Comparison of ENCODE assay signal across 27 cellular contexts in the genomic region with DNA sequence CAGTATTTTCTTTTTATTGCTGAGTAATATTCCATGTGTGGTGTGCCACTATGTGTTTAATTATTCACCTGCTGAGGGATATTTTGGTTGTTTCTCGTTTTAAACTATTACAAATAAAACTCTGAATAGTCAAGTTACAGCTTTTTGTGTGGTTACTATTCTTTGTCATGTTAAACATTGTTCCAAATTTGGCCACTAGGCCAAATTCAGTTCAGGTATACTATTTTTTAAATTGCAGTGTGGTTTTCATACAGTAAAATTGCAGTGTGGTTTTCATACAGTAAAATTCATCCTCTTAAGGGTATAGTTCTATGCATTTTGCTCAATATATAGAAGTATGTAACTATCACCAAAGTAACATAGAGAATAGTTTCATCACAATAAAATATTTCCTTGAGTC.
DNase-seq lines count a peak whose midpoint lies in the region; TF ChIP-seq lines count a peak whose summit lies in the region.
"Had no signal": no experiment of that assay in that cellular context is flagged by ENCODE, and none has a peak within 500 bp of the region (broad histone marks: within the 10 kb centered on the region; RNA-seq: fewer than 3 reads in every experiment).

No MANE protein-coding gene starts in this region.

- H4K20me1 ChIP-seq in MM.1S (ENCODE audit: insufficient read depth, low read length), result no peaks in the 10 kb centered on the region
- H4K20me1 ChIP-seq in neural progenitor cell (ENCODE audit: low read depth), result no peaks in the 10 kb centered on the region
- no peaks in the 10 kb centered on the region for H4K20me1 ChIP-seq in Karpas-422 (ENCODE audit: insufficient read depth, low read depth, low read length)
- H4K20me1 ChIP-seq: BLaER1 treated with 17β-estradiol and CSF1 and Interleukin-3, amounts not matched to agents 10 nM and 100 nM had no signal

- H3K4me2 ChIP-seq in MM.1S (ENCODE audit: low read depth, low read length) (no peak overlapping the region), neural progenitor cell (no peak overlapping the region), Karpas-422 (ENCODE audit: low read depth, low read length, poor library complexity, severe bottlenecking) (no peak overlapping the region)
- H3K4me2 ChIP-seq: BLaER1 treated with 17β-estradiol and CSF1 and Interleukin-3, amounts not matched to agents 10 nM and 100 nM had no signal

- H3K27ac ChIP-seq in C4-2B (no peak overlapping the region), MM.1S (ENCODE audit: low read length) (no peak overlapping the region), endodermal cell (ENCODE audit: low read depth, low read length) (no peak overlapping the region), neural progenitor cell (no peak overlapping the region), Karpas-422 (ENCODE audit: low read length) (no peak overlapping the region)
- H3K27ac ChIP-seq: BLaER1 treated with 17β-estradiol and CSF1 and Interleukin-3, amounts not matched to agents 10 nM and 100 nM; Peyer's patch had no signal

- H2AFZ ChIP-seq in MM.1S (ENCODE audit: low read length) (no peak overlapping the region), neural progenitor cell (replicated peaks) (no peak overlapping the region), Karpas-422 (ENCODE audit: low read length) (no peak overlapping the region)

- DNase-seq in MM.1S (no peak), endodermal cell (no peak), neural progenitor cell (ENCODE audit: low spot score) (no peak), Karpas-422 (no peak), anterior cingulate cortex (lab: John Stamatoyannopoulos, UW) (no peak), islet precursor cell (no peak), GOT3 (lab: John Stamatoyannopoulos, UW) (no peak)
- DNase-seq: CD4-positive, alpha-beta memory T cell; COR-L47; EL; GDM1; H7; KBM-7; MG63; NCI-H1048; NCI-H1417; NCI-H1694 treated with DMSO at 0.1 percent for 48 hours; NCI-H2081; NCI-H2171; NCI-H226; NCI-H510A; NCI-H69; OCI-M1; Peyer's patch; SHP77 treated with DMSO at 0.1 percent for 48 hours had no signal

- H3K27me3 ChIP-seq in MM.1S (replicated peaks; ENCODE audit: insufficient read depth, low read length) (no peaks in the 10 kb centered on the region), endodermal cell (ENCODE audit: control insufficient read depth, insufficient read depth, low read length, poor library complexity, severe bottlenecking) (no peaks in the 10 kb centered on the region), neural progenitor cell (no peaks in the 10 kb centered on the region), Karpas-422 (ENCODE audit: low read length) (no peaks in the 10 kb centered on the region)
- H3K27me3 ChIP-seq: BLaER1 treated with 17β-estradiol and CSF1 and Interleukin-3, amounts not matched to agents 10 nM and 100 nM; MG63; Peyer's patch had no signal

- H3K27me3 Mint-ChIP-seq in endodermal cell (ENCODE audit: insufficient read depth) (no peaks in the 10 kb centered on the region), neural progenitor cell (ENCODE audit: insufficient read depth, low read depth) (no peaks in the 10 kb centered on the region)

- H3K4me3 Mint-ChIP-seq in endodermal cell, result no peak overlapping the region
- no peak overlapping the region for H3K4me3 Mint-ChIP-seq in neural progenitor cell
- H3K4me3 Mint-ChIP-seq: CD4-positive, alpha-beta memory T cell had no signal

- TF ChIP-seq CTCF in C4-2B (conservative IDR thresholded peaks at IDR 0.05), result peak; percentile 1; the same call in 1 of the 2 replicates
- 0 out of 2 replicates have a peak, but pooled peaks have one; percentile 7 for TF ChIP-seq CTCF in MM.1S (IDR thresholded peaks at IDR 0.05; ENCODE audit: low read length)
- TF ChIP-seq CTCF in endodermal cell (conservative IDR thresholded peaks at IDR 0.05), result peak; percentile 45
- TF ChIP-seq CTCF in neural progenitor cell (IDR thresholded peaks at IDR 0.05), result peak; percentile 15

- H3K36me3 Mint-ChIP-seq in endodermal cell (ENCODE audit: low read depth), result peaks cover 3% of the 10 kb centered on the region
- H3K36me3 Mint-ChIP-seq in neural progenitor cell, result no peaks in the 10 kb centered on the region
- H3K36me3 Mint-ChIP-seq: CD4-positive, alpha-beta memory T cell had no signal

- H3K9me2 ChIP-seq in MM.1S (replicated peaks; ENCODE audit: insufficient read depth, low read length) (no peaks in the 10 kb centered on the region), Karpas-422 (replicated peaks; ENCODE audit: insufficient read depth, low read length) (no peaks in the 10 kb centered on the region)

- H3K4me3 ChIP-seq in MM.1S (ENCODE audit: low read length) (no peak overlapping the region), endodermal cell (ENCODE audit: low read length) (no peak overlapping the region), neural progenitor cell (no peak overlapping the region), Karpas-422 (ENCODE audit: low read length) (no peak overlapping the region)
- H3K4me3 ChIP-seq: BLaER1 treated with 17β-estradiol and CSF1 and Interleukin-3, amounts not matched to agents 10 nM and 100 nM; MG63; Peyer's patch had no signal

- H3K36me3 ChIP-seq in MM.1S (replicated peaks; ENCODE audit: insufficient read depth, low read length), result no peaks in the 10 kb centered on the region
- H3K36me3 ChIP-seq in endodermal cell (ENCODE audit: control insufficient read depth, insufficient read depth, low read length), result no peaks in the 10 kb centered on the region
- no peaks in the 10 kb centered on the region for H3K36me3 ChIP-seq in neural progenitor cell
- no peaks in the 10 kb centered on the region for H3K36me3 ChIP-seq in Karpas-422 (ENCODE audit: insufficient read depth, low read length)
- H3K36me3 ChIP-seq: BLaER1 treated with 17β-estradiol and CSF1 and Interleukin-3, amounts not matched to agents 10 nM and 100 nM; MG63; Peyer's patch had no signal

- H3K27ac Mint-ChIP-seq in endodermal cell (no peak overlapping the region), neural progenitor cell (no peak overlapping the region)
- H3K27ac Mint-ChIP-seq: CD4-positive, alpha-beta memory T cell had no signal

- H3K79me2 ChIP-seq in MM.1S (ENCODE audit: low read length), result no peaks in the 10 kb centered on the region
- H3K79me2 ChIP-seq in neural progenitor cell (ENCODE audit: low read depth), result peaks cover 73% of the 10 kb centered on the region
- H3K79me2 ChIP-seq in Karpas-422 (ENCODE audit: low read length), result no peaks in the 10 kb centered on the region

- H3K9ac ChIP-seq in MM.1S (ENCODE audit: low read length) (no peak overlapping the region), endodermal cell (ENCODE audit: extremely low read depth, low read length, poor library complexity, severe bottlenecking) (no peak overlapping the region), neural progenitor cell (no peak overlapping the region), Karpas-422 (ENCODE audit: low read length) (no peak overlapping the region)
- H3K9ac ChIP-seq: BLaER1 treated with 17β-estradiol and CSF1 and Interleukin-3, amounts not matched to agents 10 nM and 100 nM had no signal

- H3K4me1 ChIP-seq in MM.1S (ENCODE audit: low read length) (no peaks in the 10 kb centered on the region), endodermal cell (ENCODE audit: control insufficient read depth, insufficient read depth, low read length) (no peaks in the 10 kb centered on the region), neural progenitor cell (no peaks in the 10 kb centered on the region), Karpas-422 (ENCODE audit: low read length) (no peaks in the 10 kb centered on the region)
- H3K4me1 ChIP-seq: BLaER1 treated with 17β-estradiol and CSF1 and Interleukin-3, amounts not matched to agents 10 nM and 100 nM had no signal

- no peaks in the 10 kb centered on the region for H3K4me1 Mint-ChIP-seq in endodermal cell
- no peaks in the 10 kb centered on the region for H3K4me1 Mint-ChIP-seq in neural progenitor cell

- H3K9me3 Mint-ChIP-seq in endodermal cell, result peaks cover 14% of the 10 kb centered on the region
- peaks cover 9% of the 10 kb centered on the region for H3K9me3 Mint-ChIP-seq in neural progenitor cell

- no CpG with 5 or more reads among the region's 1 CpG for WGBS in endodermal cell (ENCODE audit: insufficient coverage in 1 of 2, insufficient read length in 1 of 2), 2 experiments

- no peaks in the 10 kb centered on the region for H3K9me3 ChIP-seq in MM.1S (replicated peaks; ENCODE audit: insufficient read depth, low read length)
- peaks cover 20% of the 10 kb centered on the region for H3K9me3 ChIP-seq in endodermal cell (ENCODE audit: control insufficient read depth, low read length)
- H3K9me3 ChIP-seq in neural progenitor cell (ENCODE audit: low read depth), result no peaks in the 10 kb centered on the region
- H3K9me3 ChIP-seq in Karpas-422 (ENCODE audit: low read length), result no peaks in the 10 kb centered on the region
- H3K9me3 ChIP-seq: MG63, Peyer's patch had no signal

- H3F3A ChIP-seq in MM.1S (ENCODE audit: insufficient read depth, low read length) (no peaks in the 10 kb centered on the region), neural progenitor cell (ENCODE audit: low read depth) (no peaks in the 10 kb centered on the region)
